14 cellular contexts compared by ENCODE assay signal in genomic region chr6:487956-488355, GRCh38.
DNase-seq lines count a peak whose midpoint lies in the region; ATAC-seq lines count a peak whose summit lies in the region.
"Had no signal": no experiment of that assay in that cellular context is flagged by ENCODE, and none has a peak within 500 bp of the region (broad histone marks: within the 10 kb centered on the region; RNA-seq: fewer than 3 reads in every experiment).

No MANE protein-coding gene starts in this region.

- peak overlapping the region; percentile 86 for H3K27ac Mint-ChIP-seq in activated CD4-positive, alpha-beta T cell treated with anti-CD3 and anti-CD28 coated beads for 36 hours
- peak overlapping the region; percentile 63 for H3K27ac Mint-ChIP-seq in T-helper 17 cell

- intact Hi-C loops in activated CD4-positive, alpha-beta T cell treated with anti-CD3 and anti-CD28 coated beads for 36 hours (cut with DNase I, micrococcal nuclease): no loop called here

- peaks cover 95% of the 10 kb centered on the region for H3K4me1 Mint-ChIP-seq in activated CD4-positive, alpha-beta T cell treated with anti-CD3 and anti-CD28 coated beads for 36 hours
- peaks cover 38% of the 10 kb centered on the region for H3K4me1 Mint-ChIP-seq in T-helper 17 cell

- peak overlapping the region; percentile 58 for H3K4me3 Mint-ChIP-seq in activated CD4-positive, alpha-beta T cell treated with anti-CD3 and anti-CD28 coated beads for 36 hours
- H3K4me3 Mint-ChIP-seq in T-helper 17 cell: no peak overlapping the region

- H3K36me3 Mint-ChIP-seq in activated CD4-positive, alpha-beta T cell treated with anti-CD3 and anti-CD28 coated beads for 36 hours (ENCODE audit: low read depth): peaks cover 80% of the 10 kb centered on the region
- peaks cover 5% of the 10 kb centered on the region for H3K36me3 Mint-ChIP-seq in T-helper 17 cell (ENCODE audit: low read depth)

- DNase-seq in activated CD4-positive, alpha-beta T cell treated with anti-CD3 and anti-CD28 coated beads for 36 hours: no peak
- no peak for DNase-seq in activated CD4-positive, alpha-beta T cell treated with anti-CD3 and anti-CD28 coated beads for 48 hours
- DNase-seq in T-helper 17 cell (no peak), putamen (ENCODE audit: low spot score) (peak; percentile 91)
- DNase-seq in stimulated activated CD4-positive, alpha-beta T cell treated with anti-CD3 and anti-CD28 coated beads, Interleukin-4, amount 100 ng/mL, for 4 hours: no peak
- DNase-seq: activated CD4-positive, alpha-beta T cell treated with anti-CD3 and anti-CD28 coated beads, Interleukin-2, amount 50 U/mL, for 1 hour; lower lobe of right lung; NCI-H1048; NCI-H345 had no signal

- ATAC-seq in activated CD4-positive, alpha-beta T cell treated with anti-CD3 and anti-CD28 coated beads for 36 hours: no peak
- ATAC-seq in T-helper 17 cell: peak; percentile 40
- peak; percentile 73 for ATAC-seq in esophagus mucosa
- ATAC-seq in GM19395 (IDR thresholded peaks at IDR 0.05; ENCODE audit: unreplicated experiment): no peak
- ATAC-seq in activated CD4-positive, CD25-positive, alpha-beta regulatory T cell treated with anti-CD3 and anti-CD28 coated beads, Interleukin-2, amount 50 U/mL, for 24 hours: no peak
- ATAC-seq: lower lobe of right lung had no signal

- CTCF ChIA-PET in activated CD4-positive, alpha-beta T cell treated with anti-CD3 and anti-CD28 coated beads for 36 hours (lab: Charles Lee): interaction anchor here (1.3 kb wide), 1 partner anchor 90 kb away, joined by 3 read pairs; no protein-coding TSS in a partner anchor

- peaks cover 8% of the 10 kb centered on the region for H3K9me3 Mint-ChIP-seq in activated CD4-positive, alpha-beta T cell treated with anti-CD3 and anti-CD28 coated beads for 36 hours (ENCODE audit: low read depth)

- POLR2A ChIA-PET in activated CD4-positive, alpha-beta T cell treated with anti-CD3 and anti-CD28 coated beads for 36 hours (lab: Charles Lee): interaction anchor here (0.7 to 1.1 kb wide), 2 partner anchors 12 to 294 kb away, joined by 3 to 4 read pairs; no protein-coding TSS in a partner anchor

- H3K27me3 Mint-ChIP-seq in activated CD4-positive, alpha-beta T cell treated with anti-CD3 and anti-CD28 coated beads for 36 hours: no peaks in the 10 kb centered on the region
- no peaks in the 10 kb centered on the region for H3K27me3 Mint-ChIP-seq in T-helper 17 cell

- no peaks in the 10 kb centered on the region for H3K9me3 ChIP-seq in T-helper 17 cell (ENCODE audit: control insufficient read depth, low read length, poor library complexity, severe bottlenecking)
- H3K9me3 ChIP-seq: lower lobe of right lung, neutrophil, thoracic aorta had no signal

Comparison
In these comparisons a context has a peak if more than half of its experiments do, and no peak if none do; other contexts are left out.
1. ATAC-seq: peak in T-helper 17 cell (single experiment) and esophagus mucosa (single experiment); none in activated CD4-positive, alpha-beta T cell treated with anti-CD3 and anti-CD28 coated beads for 36 hours (single experiment), GM19395 (single experiment) and activated CD4-positive, CD25-positive, alpha-beta regulatory T cell treated with anti-CD3 and anti-CD28 coated beads, Interleukin-2, amount 50 U/mL, for 24 hours (0 of 2).